Comparison of ENCODE assay signal across 10 cellular contexts in genomic region chr5:73985145-73985544, GRCh38.
DNase-seq lines count a peak whose midpoint lies in the region; TF ChIP-seq lines count a peak whose summit lies in the region.
"Had no signal": no experiment of that assay in that cellular context is flagged by ENCODE, and none has a peak within 500 bp of the region (broad histone marks: within the 10 kb centered on the region; RNA-seq: fewer than 3 reads in every experiment).

No MANE protein-coding gene starts in this region.

- H3K9me3 ChIP-seq in OCI-LY7 (ENCODE audit: low read length) (no peaks in the 10 kb centered on the region), adrenal gland (replicated peaks in 1 of 3) (no peaks in the 10 kb centered on the region)

- H4K20me1 ChIP-seq in OCI-LY7 (ENCODE audit: insufficient read depth, low read length) = no peaks in the 10 kb centered on the region

- H3K4me2 ChIP-seq in OCI-LY7 (ENCODE audit: low read length) = no peak overlapping the region

- H3K4me1 ChIP-seq in OCI-LY7 (ENCODE audit: insufficient read depth, low read length, poor library complexity, severe bottlenecking) = no peaks in the 10 kb centered on the region
- no peaks in the 10 kb centered on the region for H3K4me1 ChIP-seq in adrenal gland (replicated peaks in 1 of 2)

- TF ChIP-seq CTCF in OCI-LY7 (conservative IDR thresholded peaks at IDR 0.05; ENCODE audit: low read length) = peak; percentile 51
- peak; percentile 51 for TF ChIP-seq CTCF in osteocyte (IDR thresholded peaks at IDR 0.05)
- peak in 2 of 6 experiments; percentile 23 to 35 for TF ChIP-seq CTCF in adrenal gland (IDR thresholded peaks at IDR 0.05)

- H3K9me3 Mint-ChIP-seq in osteocyte (ENCODE audit: unreplicated experiment) = no peaks in the 10 kb centered on the region
- H3K9me3 Mint-ChIP-seq: natural killer cell treated with Interleukin-12 subunit alpha and Interleukin-12 subunit beta and Interleukin-15 and Interleukin-18, amount 100 ng/mL, for 72 hours had no signal

- no peak overlapping the region for H3K27ac Mint-ChIP-seq in osteocyte (ENCODE audit: unreplicated experiment)
- H3K27ac Mint-ChIP-seq: natural killer cell treated with Interleukin-12 subunit alpha and Interleukin-12 subunit beta and Interleukin-15 and Interleukin-18, amount 100 ng/mL, for 72 hours had no signal

- H2AFZ ChIP-seq in OCI-LY7 (ENCODE audit: low read length) = no peak overlapping the region

- H3K27ac ChIP-seq in OCI-LY7 (ENCODE audit: low read depth, low read length, poor library complexity, severe bottlenecking) (no peak overlapping the region), epithelial cell of prostate (peak overlapping the region; percentile 6), adrenal gland (no peak overlapping the region)

- no peaks in the 10 kb centered on the region for H3K4me1 Mint-ChIP-seq in osteocyte (ENCODE audit: unreplicated experiment)

- DNase-seq in H4 (ENCODE audit: low spot score) = peak; percentile 36
- DNase-seq in OCI-LY7 (ENCODE audit: low spot score) = no peak
- DNase-seq in epithelial cell of prostate (ENCODE audit: low read depth, low spot score) = no peak
- no peak for DNase-seq in osteocyte (ENCODE audit: extremely low spot score, unreplicated experiment)
- no peak for DNase-seq in mesenteric fat pad (ENCODE audit: low spot score)
- no peak for DNase-seq in NCI-H128 (lab: John Stamatoyannopoulos, UW; ENCODE audit: unreplicated experiment)
- DNase-seq in adrenal gland = no peak
- DNase-seq in NCI-H2196 treated with DMSO at 0.1 percent for 48 hours (lab: John Stamatoyannopoulos, UW; ENCODE audit: unreplicated experiment) = no peak
- DNase-seq: NCI-H510A treated with DMSO at 0.1 percent for 48 hours had no signal

- BruUV-seq in OCI-LY7 (replicated peaks; lab: Mats Ljungman, UMichigan) = no TSS peak

- no peak overlapping the region for H3K4me3 ChIP-seq in OCI-LY7 (ENCODE audit: low read depth, low read length, poor library complexity, severe bottlenecking)
- H3K4me3 ChIP-seq in adrenal gland = no peak overlapping the region

- POLR2A ChIA-PET in OCI-LY7 (lab: Charles Lee) = no interaction called here

- no peaks in the 10 kb centered on the region for H3K36me3 ChIP-seq in OCI-LY7 (ENCODE audit: insufficient read depth, low read length)
- H3K36me3 ChIP-seq in adrenal gland (replicated peaks in 1 of 2) = no peaks in the 10 kb centered on the region

- H3K79me2 ChIP-seq in OCI-LY7 (ENCODE audit: insufficient read depth, low read depth, low read length) = no peaks in the 10 kb centered on the region

- no peak for TF ChIP-seq POLR2A in adrenal gland (IDR thresholded peaks at IDR 0.05)

- intact Hi-C loops in OCI-LY7 (cut with micrococcal nuclease; ENCODE audit: unreplicated experiment) = no loop called here
- intact Hi-C loops in adrenal gland (cut with DNase I) = no loop called here

- no peaks in the 10 kb centered on the region for H3K27me3 ChIP-seq in adrenal gland

- CTCF ChIA-PET in OCI-LY7 (lab: Charles Lee; ENCODE audit: unreplicated experiment) = no interaction called here

- H3K4me3 Mint-ChIP-seq in osteocyte (ENCODE audit: unreplicated experiment) = no peak overlapping the region
- H3K4me3 Mint-ChIP-seq: natural killer cell treated with Interleukin-12 subunit alpha and Interleukin-12 subunit beta and Interleukin-15 and Interleukin-18, amount 100 ng/mL, for 72 hours had no signal

- no peaks in the 10 kb centered on the region for H3K36me3 Mint-ChIP-seq in osteocyte (ENCODE audit: unreplicated experiment)
- H3K36me3 Mint-ChIP-seq: natural killer cell treated with Interleukin-12 subunit alpha and Interleukin-12 subunit beta and Interleukin-15 and Interleukin-18, amount 100 ng/mL, for 72 hours had no signal

- H3K9me2 ChIP-seq in OCI-LY7 (ENCODE audit: insufficient read depth, low read length) = no peaks in the 10 kb centered on the region

- no peaks in the 10 kb centered on the region for H3K27me3 Mint-ChIP-seq in osteocyte (ENCODE audit: unreplicated experiment)

- WGBS in adrenal gland, 4 donors = 12 to 32% (median 29%) methylated on average over 1 of the region's 1 CpG
